Comparison of ENCODE assay signal across 16 cellular contexts in the genomic region with DNA sequence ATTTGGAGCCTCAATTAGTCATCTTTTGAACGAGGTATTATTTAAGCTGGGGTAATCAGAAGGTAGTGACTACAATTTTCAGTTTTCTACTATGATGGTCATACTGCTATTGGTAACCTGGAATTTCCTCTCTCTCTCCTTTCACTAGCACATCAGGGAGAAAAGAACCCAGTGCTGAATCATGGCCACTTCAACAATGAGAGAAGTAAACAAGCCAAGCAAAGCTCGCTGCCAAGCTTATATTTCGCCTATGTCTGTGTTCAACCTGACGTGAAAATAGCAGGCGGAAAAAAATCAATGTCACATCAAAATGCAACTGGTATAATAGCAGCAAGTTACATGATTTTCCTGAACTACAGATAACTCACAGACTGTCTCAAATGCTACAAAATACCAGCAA. TPM values are rescaled to one million over a fixed set of nuclear protein-coding genes. Genes with fewer than 3 reads are reported as not detected.
DNase-seq lines count a peak whose midpoint lies in the region; TF ChIP-seq lines count a peak whose summit lies in the region.
"Had no signal": no experiment of that assay in that cellular context is flagged by ENCODE, and none has a peak within 500 bp of the region (broad histone marks: within the 10 kb centered on the region; RNA-seq: fewer than 3 reads in every experiment).

No MANE protein-coding gene starts in this region.

- H3K36me3 ChIP-seq in thyroid gland (no peaks in the 10 kb centered on the region), neuronal stem cell (replicated peaks in 1 of 2; ENCODE audit: control insufficient read depth in 2 of 2, insufficient read depth in 2 of 2, low read length in 2 of 2) (peaks cover 0 to 5% of the 10 kb centered on the region in 2 donors)
- H3K36me3 ChIP-seq in CD4-positive, alpha-beta memory T cell (ENCODE audit: insufficient read depth, low read length), result no peaks in the 10 kb centered on the region
- H3K36me3 ChIP-seq: gastroesophageal sphincter, MG63 had no signal

- H3K18ac ChIP-seq in neuronal stem cell (ENCODE audit: low read length), result no peak overlapping the region

- CTCF ChIA-PET in CD4-positive, alpha-beta memory T cell (lab: Charles Lee; ENCODE audit: partially characterized antibody), result no interaction called here

- no peak overlapping the region for H2BK12ac ChIP-seq in neuronal stem cell (ENCODE audit: low read length)

- peaks cover 10% of the 10 kb centered on the region for H3K27me3 Mint-ChIP-seq in activated T-helper 1 cell treated with anti-CD3 and anti-CD28 coated beads, Interleukin-12 subunit alpha, Interleukin-12 subunit beta, Interleukin-2, Interleukin-4 antibody, amounts not matched to agents 30 ng/mL and 10 ng/mL and 1 ng/mL, durations not matched to agents 14 hours and 24 hours and 36 hours (ENCODE audit: insufficient read depth)
- H3K27me3 Mint-ChIP-seq in CD4-positive, alpha-beta memory T cell, result peaks cover 0 to 4% of the 10 kb centered on the region in 2 donors
- H3K27me3 Mint-ChIP-seq: type B pancreatic cell had no signal

- H3K4me2 ChIP-seq in neuronal stem cell (ENCODE audit: insufficient read depth, low read length, poor library complexity, severe bottlenecking), result no peak overlapping the region

- no peak overlapping the region for H3K14ac ChIP-seq in neuronal stem cell (ENCODE audit: low read length)

- no peak overlapping the region for H2AFZ ChIP-seq in neuronal stem cell (ENCODE audit: low read length)

- H3K4ac ChIP-seq in neuronal stem cell (ENCODE audit: low read length), result no peak overlapping the region

- H3K4me1 ChIP-seq in thyroid gland, result peaks cover 13 to 15% of the 10 kb centered on the region in 2 donors
- peaks cover 4 to 10% of the 10 kb centered on the region in 2 donors for H3K4me1 ChIP-seq in neuronal stem cell (ENCODE audit: control insufficient read depth in 2 of 2, insufficient read depth in 1 of 2, low read depth in 1 of 2, low read length in 2 of 2)
- H3K4me1 ChIP-seq in CD4-positive, alpha-beta memory T cell (ENCODE audit: insufficient read depth, low read length), result no peaks in the 10 kb centered on the region

- no peak overlapping the region for H2BK15ac ChIP-seq in neuronal stem cell (ENCODE audit: low read length)

- no peak for TF ChIP-seq POLR2A in thyroid gland (IDR thresholded peaks at IDR 0.05)

- intact Hi-C loops in thyroid gland (cut with DNase I), result no loop called here
- intact Hi-C loops in activated T-helper 1 cell treated with anti-CD3 and anti-CD28 coated beads, Interleukin-12 subunit alpha, Interleukin-12 subunit beta, Interleukin-2, Interleukin-4 antibody, amounts not matched to agents 30 ng/mL and 10 ng/mL and 1 ng/mL, durations not matched to agents 14 hours and 24 hours and 36 hours (cut with micrococcal nuclease), result loop anchor here (10.0 kb wide), 1 partner anchor 200 kb away; no protein-coding TSS in a partner anchor
- intact Hi-C loops in CD4-positive, alpha-beta memory T cell (cut with micrococcal nuclease), result no loop called here

- POLR2A ChIA-PET in CD4-positive, alpha-beta memory T cell (lab: Charles Lee; ENCODE audit: partially characterized antibody), result no interaction called here

- H4K8ac ChIP-seq in neuronal stem cell (ENCODE audit: low read depth, low read length), result no peak overlapping the region

- no peaks in the 10 kb centered on the region for H3K9me3 Mint-ChIP-seq in activated T-helper 1 cell treated with anti-CD3 and anti-CD28 coated beads, Interleukin-12 subunit alpha, Interleukin-12 subunit beta, Interleukin-2, Interleukin-4 antibody, amounts not matched to agents 30 ng/mL and 10 ng/mL and 1 ng/mL, durations not matched to agents 14 hours and 24 hours and 36 hours
- no peaks in the 10 kb centered on the region for H3K9me3 Mint-ChIP-seq in CD4-positive, alpha-beta memory T cell
- H3K9me3 Mint-ChIP-seq: natural killer cell treated with Interleukin-12 subunit alpha and Interleukin-12 subunit beta and Interleukin-15 and Interleukin-18, amount 100 ng/mL, for 72 hours; type B pancreatic cell had no signal

- no peak overlapping the region for H3K27ac Mint-ChIP-seq in activated T-helper 1 cell treated with anti-CD3 and anti-CD28 coated beads, Interleukin-12 subunit alpha, Interleukin-12 subunit beta, Interleukin-2, Interleukin-4 antibody, amounts not matched to agents 30 ng/mL and 10 ng/mL and 1 ng/mL, durations not matched to agents 14 hours and 24 hours and 36 hours
- no peak overlapping the region for H3K27ac Mint-ChIP-seq in CD4-positive, alpha-beta memory T cell
- H3K27ac Mint-ChIP-seq: natural killer cell treated with Interleukin-12 subunit alpha and Interleukin-12 subunit beta and Interleukin-15 and Interleukin-18, amount 100 ng/mL, for 72 hours had no signal

- peak; percentile 50 for DNase-seq in NCI-H146 (lab: John Stamatoyannopoulos, UW)
- DNase-seq in NCI-H146 treated with DMSO at 0.1 percent for 48 hours (lab: John Stamatoyannopoulos, UW; ENCODE audit: unreplicated experiment), result no peak
- DNase-seq in SHP77 treated with DMSO at 0.1 percent for 48 hours (lab: John Stamatoyannopoulos, UW), result peak; percentile 57
- DNase-seq in fibroblast of villous mesenchyme (ENCODE audit: low read depth), result peak; percentile 12
- peak; percentile 35 to 50 for DNase-seq in thyroid gland
- no peak for DNase-seq in activated T-helper 1 cell treated with anti-CD3 and anti-CD28 coated beads, Interleukin-12 subunit alpha, Interleukin-12 subunit beta, Interleukin-2, Interleukin-4 antibody, amounts not matched to agents 30 ng/mL and 10 ng/mL and 1 ng/mL, durations not matched to agents 14 hours and 24 hours and 36 hours (ENCODE audit: low spot score)
- no peak for DNase-seq in neuronal stem cell (ENCODE audit: low spot score)
- DNase-seq in CD4-positive, alpha-beta memory T cell, result no peak
- DNase-seq: activated CD8-positive, alpha-beta memory T cell treated with anti-CD3 and anti-CD28 coated beads, Interleukin-2, amount 50 U/mL, for 48 hours; Calu3; left colon; MG63 had no signal

- no peaks in the 10 kb centered on the region for H3K4me1 Mint-ChIP-seq in activated T-helper 1 cell treated with anti-CD3 and anti-CD28 coated beads, Interleukin-12 subunit alpha, Interleukin-12 subunit beta, Interleukin-2, Interleukin-4 antibody, amounts not matched to agents 30 ng/mL and 10 ng/mL and 1 ng/mL, durations not matched to agents 14 hours and 24 hours and 36 hours (ENCODE audit: low read depth)
- no peaks in the 10 kb centered on the region for H3K4me1 Mint-ChIP-seq in CD4-positive, alpha-beta memory T cell

- H3K4me3 ChIP-seq in fibroblast of villous mesenchyme (ENCODE audit: low read depth, low read length), result no peak overlapping the region
- no peak overlapping the region for H3K4me3 ChIP-seq in thyroid gland (replicated peaks in 1 of 3)
- no peak overlapping the region for H3K4me3 ChIP-seq in neuronal stem cell (ENCODE audit: low read length in 2 of 2)
- no peak overlapping the region for H3K4me3 ChIP-seq in CD4-positive, alpha-beta memory T cell (ENCODE audit: low read length in 2 of 2)
- H3K4me3 ChIP-seq: gastroesophageal sphincter, GM12878, MG63 had no signal

- no peaks in the 10 kb centered on the region for H3K36me3 Mint-ChIP-seq in activated T-helper 1 cell treated with anti-CD3 and anti-CD28 coated beads, Interleukin-12 subunit alpha, Interleukin-12 subunit beta, Interleukin-2, Interleukin-4 antibody, amounts not matched to agents 30 ng/mL and 10 ng/mL and 1 ng/mL, durations not matched to agents 14 hours and 24 hours and 36 hours (ENCODE audit: low read depth)
- no peaks in the 10 kb centered on the region for H3K36me3 Mint-ChIP-seq in CD4-positive, alpha-beta memory T cell
- H3K36me3 Mint-ChIP-seq: natural killer cell treated with Interleukin-12 subunit alpha and Interleukin-12 subunit beta and Interleukin-15 and Interleukin-18, amount 100 ng/mL, for 72 hours had no signal

- H3K27me3 ChIP-seq in thyroid gland, result no peaks in the 10 kb centered on the region
- H3K27me3 ChIP-seq in neuronal stem cell (ENCODE audit: control insufficient read depth in 3 of 3, insufficient read depth in 3 of 3, low read depth in 1 of 3, low read length in 3 of 3), result no peaks in the 10 kb centered on the region
- no peaks in the 10 kb centered on the region for H3K27me3 ChIP-seq in CD4-positive, alpha-beta memory T cell (ENCODE audit: insufficient read depth, low read length)
- H3K27me3 ChIP-seq: gastroesophageal sphincter, MG63 had no signal

- TF ChIP-seq CTCF in fibroblast of villous mesenchyme (IDR thresholded peaks at IDR 0.05; ENCODE audit: insufficient read depth, low read depth, low read length) (no peak), thyroid gland (IDR thresholded peaks at IDR 0.05) (peak in 1 of 6 experiments; percentile 3)

- H3K9ac ChIP-seq in neuronal stem cell (ENCODE audit: low read depth, low read length, poor library complexity), result no peak overlapping the region

- H3K9me3 ChIP-seq in thyroid gland (no peaks in the 10 kb centered on the region), neuronal stem cell (replicated peaks in 1 of 2; ENCODE audit: control insufficient read depth in 2 of 2, insufficient read depth in 1 of 2, low read depth in 1 of 2, low read length in 2 of 2) (no peaks in the 10 kb centered on the region)
- H3K9me3 ChIP-seq in CD4-positive, alpha-beta memory T cell (ENCODE audit: control insufficient read depth in 1 of 2, low read length in 2 of 2), result no peaks in the 10 kb centered on the region
- H3K9me3 ChIP-seq: gastroesophageal sphincter, MG63 had no signal

- no peak overlapping the region for H3K4me3 Mint-ChIP-seq in activated T-helper 1 cell treated with anti-CD3 and anti-CD28 coated beads, Interleukin-12 subunit alpha, Interleukin-12 subunit beta, Interleukin-2, Interleukin-4 antibody, amounts not matched to agents 30 ng/mL and 10 ng/mL and 1 ng/mL, durations not matched to agents 14 hours and 24 hours and 36 hours
- no peak overlapping the region for H3K4me3 Mint-ChIP-seq in CD4-positive, alpha-beta memory T cell
- H3K4me3 Mint-ChIP-seq: natural killer cell treated with Interleukin-12 subunit alpha and Interleukin-12 subunit beta and Interleukin-15 and Interleukin-18, amount 100 ng/mL, for 72 hours; type B pancreatic cell had no signal

- H3K27ac ChIP-seq in thyroid gland, result peak overlapping the region in 2 of 3 donors; percentile 7 to 35
- H3K27ac ChIP-seq in neuronal stem cell (replicated peaks; ENCODE audit: low read length), result no peak overlapping the region
- no peak overlapping the region for H3K27ac ChIP-seq in CD4-positive, alpha-beta memory T cell (ENCODE audit: low read depth, low read length)
- H3K27ac ChIP-seq: gastroesophageal sphincter had no signal

- no peak overlapping the region for H2BK5ac ChIP-seq in neuronal stem cell (ENCODE audit: low read length)

- no peak overlapping the region for H3K23ac ChIP-seq in neuronal stem cell (ENCODE audit: low read depth, low read length, poor library complexity)

- H4K91ac ChIP-seq in neuronal stem cell (ENCODE audit: low read depth, low read length, poor library complexity), result no peak overlapping the region

- H3K79me1 ChIP-seq in neuronal stem cell (ENCODE audit: low read depth, low read length), result peaks cover 2% of the 10 kb centered on the region

- WGBS in thyroid gland, 2 donors, result 26 to 29% methylated on average over 5 of the region's 5 CpGs
- WGBS in neuronal stem cell (ENCODE audit: extremely low coverage in 2 of 2, insufficient read length in 2 of 2, insufficient replicate concordance in 1 of 2), 2 donors, result no CpG with 5 or more reads among the region's 5 CpGs

- no peak overlapping the region for H2AK5ac ChIP-seq in neuronal stem cell (ENCODE audit: low read depth, low read length)

- no peak overlapping the region for H2BK120ac ChIP-seq in neuronal stem cell (ENCODE audit: low read depth, low read length)

RNA-seq across cellular contexts. Expression of a gene that starts 38.2 kb away (rescaled TPM):
- 11.7 and 17.4 TPM in 2 replicates for total RNA-seq in fibroblast of villous mesenchyme
- 10 to 100 TPM; 19.4 to 28.7 (median 21.8) TPM for total RNA-seq in thyroid gland
- 0.56 and 0.65 TPM in 2 replicates for total RNA-seq in activated T-helper 1 cell treated with anti-CD3 and anti-CD28 coated beads, Interleukin-12 subunit alpha, Interleukin-12 subunit beta, Interleukin-2, Interleukin-4 antibody, amounts not matched to agents 30 ng/mL and 10 ng/mL and 1 ng/mL, durations not matched to agents 14 hours and 24 hours and 36 hours
- 4.4 TPM for polyA plus RNA-seq in neuronal stem cell (2013, experiment 1 of 2)
- 3.8 TPM for polyA plus RNA-seq in neuronal stem cell (2013, experiment 2 of 2)
- under 1 TPM; 0.06 to 0.20 TPM for total RNA-seq in CD4-positive, alpha-beta memory T cell
- not detected for polyA plus RNA-seq in CD4-positive, alpha-beta memory T cell

Comparison
In these comparisons a context has a peak if more than half of its experiments do, and no peak if none do; other contexts are left out.
1. DNase-seq: peak in NCI-H146 (single experiment), SHP77 treated with DMSO at 0.1 percent for 48 hours (single experiment), fibroblast of villous mesenchyme (single experiment) and thyroid gland (2 of 2); none in NCI-H146 treated with DMSO at 0.1 percent for 48 hours (single experiment), activated T-helper 1 cell treated with anti-CD3 and anti-CD28 coated beads, Interleukin-12 subunit alpha, Interleukin-12 subunit beta, Interleukin-2, Interleukin-4 antibody, amounts not matched to agents 30 ng/mL and 10 ng/mL and 1 ng/mL, durations not matched to agents 14 hours and 24 hours and 36 hours (single experiment), neuronal stem cell (single experiment) and CD4-positive, alpha-beta memory T cell (0 of 5).
2. H3K27ac ChIP-seq: peak in thyroid gland (2 of 3); none in neuronal stem cell (single experiment) and CD4-positive, alpha-beta memory T cell (single experiment).